Comparison of ENCODE assay signal across 15 cellular contexts in genomic region chr18:5288517-5288935, GRCh38. TPM values are rescaled to one million over a fixed set of nuclear protein-coding genes. Genes with fewer than 3 reads are reported as not detected.
DNase-seq lines count a peak whose midpoint lies in the region; ATAC-seq and TF ChIP-seq lines count a peak whose summit lies in the region.
"Had no signal": no experiment of that assay in that cellular context is flagged by ENCODE, and none has a peak within 500 bp of the region (broad histone marks: within the 10 kb centered on the region; RNA-seq: fewer than 3 reads in every experiment).

No MANE protein-coding gene starts in this region.

- peaks cover 18% of the 10 kb centered on the region for H3K36me3 ChIP-seq in CD4-positive, CD25-positive, alpha-beta regulatory T cell (ENCODE audit: control insufficient read depth, insufficient read depth, low read length)

- peaks cover 14% of the 10 kb centered on the region for H3K36me3 Mint-ChIP-seq in CD4-positive, CD25-positive, alpha-beta regulatory T cell
- H3K36me3 Mint-ChIP-seq in chondrocyte (ENCODE audit: low read depth): peaks cover 17% of the 10 kb centered on the region

- no peaks in the 10 kb centered on the region for H3K27me3 ChIP-seq in CD4-positive, CD25-positive, alpha-beta regulatory T cell (ENCODE audit: control insufficient read depth, insufficient read depth, low read length)
- H3K27me3 ChIP-seq: foreskin keratinocyte had no signal

- peak overlapping the region in 2 of 3 donors; percentile 0 to 6 for H3K27ac Mint-ChIP-seq in CD4-positive, CD25-positive, alpha-beta regulatory T cell
- no peak overlapping the region for H3K27ac Mint-ChIP-seq in chondrocyte (ENCODE audit: unreplicated experiment)
- H3K27ac Mint-ChIP-seq: dendritic cell treated with granulocyte-macrophage colony-stimulating factor and Interleukin-4, amounts not matched to agents 40 ng/mL and 50 ng/mL, for 4 days; type B pancreatic cell had no signal

- H3K9me3 Mint-ChIP-seq in CD4-positive, CD25-positive, alpha-beta regulatory T cell: no peaks in the 10 kb centered on the region
- no peaks in the 10 kb centered on the region for H3K9me3 Mint-ChIP-seq in chondrocyte (ENCODE audit: low read depth)
- H3K9me3 Mint-ChIP-seq: dendritic cell treated with granulocyte-macrophage colony-stimulating factor and Interleukin-4, amounts not matched to agents 40 ng/mL and 50 ng/mL, for 4 days; naive B cell; type B pancreatic cell had no signal

- DNase-seq in CD4-positive, CD25-positive, alpha-beta regulatory T cell: no peak
- DNase-seq in posterior vena cava (ENCODE audit: low spot score): no peak
- no peak for DNase-seq in chondrocyte (ENCODE audit: low spot score)
- no peak for DNase-seq in islet precursor cell
- DNase-seq in AG20443 (ENCODE audit: low spot score): no peak
- DNase-seq: DMS79 treated with DMSO at 0.1 percent for 48 hours, foreskin keratinocyte, kidney, naive B cell had no signal

- peaks cover 5% of the 10 kb centered on the region for H3K4me1 ChIP-seq in CD4-positive, CD25-positive, alpha-beta regulatory T cell (ENCODE audit: control insufficient read depth, insufficient read depth, low read length, poor library complexity, severe bottlenecking)
- H3K4me1 ChIP-seq: foreskin keratinocyte had no signal

- TF ChIP-seq CTCF in chondrocyte (IDR thresholded peaks at IDR 0.05): no peak

- ATAC-seq in CD4-positive, CD25-positive, alpha-beta regulatory T cell (ENCODE audit: low read depth in 2 of 2): no peak
- ATAC-seq in GM19043 (IDR thresholded peaks at IDR 0.05; ENCODE audit: low read depth, unreplicated experiment) (peak; percentile 70), HG02678 (IDR thresholded peaks at IDR 0.05; ENCODE audit: unreplicated experiment) (peak; percentile 77), HG03460 (IDR thresholded peaks at IDR 0.05; ENCODE audit: unreplicated experiment) (peak; percentile 84)
- ATAC-seq: foreskin keratinocyte had no signal

- H3K9me3 ChIP-seq in CD4-positive, CD25-positive, alpha-beta regulatory T cell (ENCODE audit: control insufficient read depth in 2 of 2, low read length in 2 of 2): no peaks in the 10 kb centered on the region

- peaks cover 0 to 52% (median 39%) of the 10 kb centered on the region in 4 donors for H3K4me1 Mint-ChIP-seq in CD4-positive, CD25-positive, alpha-beta regulatory T cell
- H3K4me1 Mint-ChIP-seq in chondrocyte (ENCODE audit: low read depth): peaks cover 6% of the 10 kb centered on the region

- H3K27me3 Mint-ChIP-seq in CD4-positive, CD25-positive, alpha-beta regulatory T cell: no peaks in the 10 kb centered on the region
- no peaks in the 10 kb centered on the region for H3K27me3 Mint-ChIP-seq in chondrocyte (ENCODE audit: low read depth)
- H3K27me3 Mint-ChIP-seq: dendritic cell treated with granulocyte-macrophage colony-stimulating factor and Interleukin-4, amounts not matched to agents 40 ng/mL and 50 ng/mL, for 4 days; naive B cell; type B pancreatic cell had no signal

- no peak overlapping the region for H3K4me3 ChIP-seq in CD4-positive, CD25-positive, alpha-beta regulatory T cell (ENCODE audit: low read depth, low read length)

- intact Hi-C loops in posterior vena cava (cut with DNase I): no loop called here

- H3K27ac ChIP-seq in CD4-positive, CD25-positive, alpha-beta regulatory T cell (ENCODE audit: insufficient read depth, low read length, poor library complexity, severe bottlenecking): no peak overlapping the region
- H3K27ac ChIP-seq: foreskin keratinocyte, RWPE1 had no signal

- peak overlapping the region in 3 of 4 donors; percentile 10 to 45 (median 15) for H3K4me3 Mint-ChIP-seq in CD4-positive, CD25-positive, alpha-beta regulatory T cell
- no peak overlapping the region for H3K4me3 Mint-ChIP-seq in chondrocyte (ENCODE audit: unreplicated experiment)
- H3K4me3 Mint-ChIP-seq: dendritic cell treated with granulocyte-macrophage colony-stimulating factor and Interleukin-4, amounts not matched to agents 40 ng/mL and 50 ng/mL, for 4 days; naive B cell; type B pancreatic cell had no signal

RNA-seq across cellular contexts. Expression of gene ZBTB14, which starts 7.0 kb away (rescaled TPM):
- total RNA-seq in CD4-positive, CD25-positive, alpha-beta regulatory T cell: 17.8 TPM
- 10 to 100 TPM; 12.2 to 22.3 (median 14.9) TPM for polyA plus RNA-seq in CD4-positive, CD25-positive, alpha-beta regulatory T cell
- total RNA-seq in posterior vena cava (1 to 10 TPM; 9.7 to 9.9 TPM), chondrocyte (11.9 to 14.3 TPM (median 12.9 TPM) in 3 replicates)

Comparison
In these comparisons a context has a peak if more than half of its experiments do, and no peak if none do; other contexts are left out.
1. ATAC-seq: peak in GM19043 (single experiment), HG02678 (single experiment) and HG03460 (single experiment); none in CD4-positive, CD25-positive, alpha-beta regulatory T cell (0 of 2).